Comparison of ENCODE assay signal across 1 cellular context in the genomic region with DNA sequence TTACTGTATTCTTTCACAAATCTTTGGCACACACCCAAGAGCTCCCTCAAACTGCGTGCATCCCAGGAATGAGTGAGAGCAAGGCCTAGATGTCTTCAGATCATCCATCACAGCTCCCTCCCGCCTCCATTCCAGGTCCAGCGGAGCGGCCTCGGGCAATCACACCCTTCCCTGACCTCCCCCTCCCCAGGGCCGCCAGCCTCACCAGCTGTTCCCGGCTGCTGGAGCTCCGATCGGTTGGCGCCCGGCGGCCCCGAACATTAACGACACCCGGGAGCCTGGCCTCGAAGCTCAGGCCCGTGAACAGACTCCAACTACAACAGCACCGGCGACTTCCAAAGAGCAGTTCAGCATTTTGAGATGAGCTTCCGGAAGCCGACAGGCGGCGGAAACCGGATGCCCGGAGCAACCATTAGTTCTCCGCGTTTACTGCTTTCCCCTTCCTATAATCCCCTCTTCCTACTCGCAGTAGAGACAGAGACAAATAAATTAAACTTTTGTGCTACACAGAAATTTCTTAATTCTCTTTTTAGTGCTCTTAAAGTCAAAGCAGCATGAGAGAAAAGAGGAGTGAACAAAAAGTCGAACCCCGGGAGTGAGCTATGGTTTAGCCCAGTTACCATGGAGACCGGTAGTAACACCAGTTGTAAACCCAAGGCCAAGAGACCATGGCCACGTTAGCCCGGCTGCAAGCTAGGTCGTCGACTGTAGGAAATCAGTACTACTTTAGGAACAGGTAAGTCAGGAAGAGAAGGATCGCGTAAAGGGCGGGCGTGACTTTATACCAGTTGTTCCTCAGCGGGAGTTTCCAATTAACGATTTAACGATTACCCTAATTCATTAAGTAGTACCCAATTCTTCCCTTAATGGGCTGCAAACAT.
TF ChIP-seq lines count a peak whose summit lies in the region.

A gene (minus strand): TSS at position 380 of the 881 bp plus-strand sequence. CDS start 119 bp downstream, at position 261.
A gene with protein sequence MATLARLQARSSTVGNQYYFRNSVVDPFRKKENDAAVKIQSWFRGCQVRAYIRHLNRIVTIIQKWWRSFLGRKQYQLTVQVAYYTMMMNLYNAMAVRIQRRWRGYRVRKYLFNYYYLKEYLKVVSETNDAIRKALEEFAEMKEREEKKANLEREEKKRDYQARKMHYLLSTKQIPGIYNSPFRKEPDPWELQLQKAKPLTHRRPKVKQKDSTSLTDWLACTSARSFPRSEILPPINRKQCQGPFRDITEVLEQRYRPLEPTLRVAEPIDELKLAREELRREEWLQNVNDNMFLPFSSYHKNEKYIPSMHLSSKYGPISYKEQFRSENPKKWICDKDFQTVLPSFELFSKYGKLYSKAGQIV (plus strand): TSS at position 634 of the 881 bp plus-strand sequence. CDS start 35 bp downstream, at position 669.

TF ChIP-seq in A549, 52 proteins besides CTCF, POLR2A, EP300 and RAD21 (continued from another document):
- TF ChIP-seq, protein P1, sequence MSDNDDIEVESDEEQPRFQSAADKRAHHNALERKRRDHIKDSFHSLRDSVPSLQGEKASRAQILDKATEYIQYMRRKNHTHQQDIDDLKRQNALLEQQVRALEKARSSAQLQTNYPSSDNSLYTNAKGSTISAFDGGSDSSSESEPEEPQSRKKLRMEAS (IDR thresholded peaks at IDR 0.05), result peak; percentile 55; the same call in 1 of the 2 replicates
- TF ChIP-seq SREBF2 (IDR thresholded peaks at IDR 0.05) (no peak), TFCP2L1 (CRISPR knock-in tag; IDR thresholded peaks at IDR 0.05) (0 out of 2 replicates have a peak, but pooled peaks have one; percentile 47), RFX5 (IDR thresholded peaks at IDR 0.05) (peak; percentile 93), MAFK (IDR thresholded peaks at IDR 0.05; ENCODE audit: partially characterized antibody) (peak; percentile 67), PHF8 (IDR thresholded peaks at IDR 0.05; ENCODE audit: borderline replicate concordance, low read depth) (peak; percentile 92), HEYL (CRISPR knock-in tag; IDR thresholded peaks at IDR 0.05) (no peak), NPAS2 (CRISPR knock-in tag; IDR thresholded peaks at IDR 0.05; ENCODE audit: borderline replicate concordance) (no peak), EHF (CRISPR knock-in tag; IDR thresholded peaks at IDR 0.05) (no peak), CHD4 (IDR thresholded peaks at IDR 0.05; ENCODE audit: borderline replicate concordance) (no peak), GATA3 (IDR thresholded peaks at IDR 0.05; ENCODE audit: borderline replicate concordance) (peak; percentile 24; the same call in 1 of the 2 replicates), HOXB13 (CRISPR knock-in tag; IDR thresholded peaks at IDR 0.05; ENCODE audit: low read depth) (no peak), ZFP36 (IDR thresholded peaks at IDR 0.05; ENCODE audit: borderline replicate concordance, partially characterized antibody) (peak; percentile 9), JUN (IDR thresholded peaks at IDR 0.05) (peak; percentile 77 to 79; a peak in 3 of 5 replicates)
- TF ChIP-seq, protein P2, sequence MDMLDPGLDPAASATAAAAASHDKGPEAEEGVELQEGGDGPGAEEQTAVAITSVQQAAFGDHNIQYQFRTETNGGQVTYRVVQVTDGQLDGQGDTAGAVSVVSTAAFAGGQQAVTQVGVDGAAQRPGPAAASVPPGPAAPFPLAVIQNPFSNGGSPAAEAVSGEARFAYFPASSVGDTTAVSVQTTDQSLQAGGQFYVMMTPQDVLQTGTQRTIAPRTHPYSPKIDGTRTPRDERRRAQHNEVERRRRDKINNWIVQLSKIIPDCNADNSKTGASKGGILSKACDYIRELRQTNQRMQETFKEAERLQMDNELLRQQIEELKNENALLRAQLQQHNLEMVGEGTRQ (IDR thresholded peaks at IDR 0.05), result no peak
- TF ChIP-seq, protein P3, sequence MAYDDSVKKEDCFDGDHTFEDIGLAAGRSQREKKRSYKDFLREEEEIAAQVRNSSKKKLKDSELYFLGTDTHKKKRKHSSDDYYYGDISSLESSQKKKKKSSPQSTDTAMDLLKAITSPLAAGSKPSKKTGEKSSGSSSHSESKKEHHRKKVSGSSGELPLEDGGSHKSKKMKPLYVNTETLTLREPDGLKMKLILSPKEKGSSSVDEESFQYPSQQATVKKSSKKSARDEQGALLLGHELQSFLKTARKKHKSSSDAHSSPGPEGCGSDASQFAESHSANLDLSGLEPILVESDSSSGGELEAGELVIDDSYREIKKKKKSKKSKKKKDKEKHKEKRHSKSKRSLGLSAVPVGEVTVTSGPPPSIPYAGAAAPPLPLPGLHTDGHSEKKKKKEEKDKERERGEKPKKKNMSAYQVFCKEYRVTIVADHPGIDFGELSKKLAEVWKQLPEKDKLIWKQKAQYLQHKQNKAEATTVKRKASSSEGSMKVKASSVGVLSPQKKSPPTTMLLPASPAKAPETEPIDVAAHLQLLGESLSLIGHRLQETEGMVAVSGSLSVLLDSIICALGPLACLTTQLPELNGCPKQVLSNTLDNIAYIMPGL (CRISPR knock-in tag; IDR thresholded peaks at IDR 0.05; ENCODE audit: borderline replicate concordance), result no peak
- TF ChIP-seq, protein P4, sequence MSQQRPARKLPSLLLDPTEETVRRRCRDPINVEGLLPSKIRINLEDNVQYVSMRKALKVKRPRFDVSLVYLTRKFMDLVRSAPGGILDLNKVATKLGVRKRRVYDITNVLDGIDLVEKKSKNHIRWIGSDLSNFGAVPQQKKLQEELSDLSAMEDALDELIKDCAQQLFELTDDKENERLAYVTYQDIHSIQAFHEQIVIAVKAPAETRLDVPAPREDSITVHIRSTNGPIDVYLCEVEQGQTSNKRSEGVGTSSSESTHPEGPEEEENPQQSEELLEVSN (IDR thresholded peaks at IDR 0.05; ENCODE audit: borderline replicate concordance, low read depth), result peak; percentile 61; the same call in 1 of the 2 replicates
- TF ChIP-seq, protein P5, sequence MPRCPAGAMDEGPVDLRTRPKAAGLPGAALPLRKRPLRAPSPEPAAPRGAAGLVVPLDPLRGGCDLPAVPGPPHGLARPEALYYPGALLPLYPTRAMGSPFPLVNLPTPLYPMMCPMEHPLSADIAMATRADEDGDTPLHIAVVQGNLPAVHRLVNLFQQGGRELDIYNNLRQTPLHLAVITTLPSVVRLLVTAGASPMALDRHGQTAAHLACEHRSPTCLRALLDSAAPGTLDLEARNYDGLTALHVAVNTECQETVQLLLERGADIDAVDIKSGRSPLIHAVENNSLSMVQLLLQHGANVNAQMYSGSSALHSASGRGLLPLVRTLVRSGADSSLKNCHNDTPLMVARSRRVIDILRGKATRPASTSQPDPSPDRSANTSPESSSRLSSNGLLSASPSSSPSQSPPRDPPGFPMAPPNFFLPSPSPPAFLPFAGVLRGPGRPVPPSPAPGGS (IDR thresholded peaks at IDR 0.05), result peak; percentile 64; the same call in 2 of the 3 replicates
TF ChIP-seq in A549: peak in this region for 13.
